In genomic region chr9:132857031-132857430, GRCh38 we compare ENCODE assay signal across 10 cellular contexts. TPM values are rescaled to one million over a fixed set of nuclear protein-coding genes. Genes with fewer than 3 reads are reported as not detected.
DNase-seq lines count a peak whose midpoint lies in the region; FAIRE-seq and TF ChIP-seq lines count a peak whose summit lies in the region.
"Had no signal": no experiment of that assay in that cellular context is flagged by ENCODE, and none has a peak within 500 bp of the region (broad histone marks: within the 10 kb centered on the region; RNA-seq: fewer than 3 reads in every experiment).

No MANE protein-coding gene starts in this region.

- no peak for TF ChIP-seq POLR2A in H1 (IDR thresholded peaks at IDR 0.05; ENCODE audit: control extremely low read depth in 1 of 2, low read depth in 2 of 2, low read length in 2 of 2)
- TF ChIP-seq POLR2A in tibial nerve (IDR thresholded peaks at IDR 0.05) = no peak

- H2AFZ ChIP-seq in H1 (ENCODE audit: low read length) = no peak overlapping the region

- TF ChIP-seq RAD21 in H1 (IDR thresholded peaks at IDR 0.05 in 1 of 2, conservative IDR thresholded peaks at IDR 0.05 in 1 of 2; ENCODE audit: low read depth in 2 of 2, low read length in 2 of 2) = no peak

- H4K20me1 ChIP-seq in H1 (replicated peaks in 1 of 2; ENCODE audit: control insufficient read depth in 1 of 2, insufficient read depth in 2 of 2, low read length in 2 of 2) = no peaks in the 10 kb centered on the region

- no peak overlapping the region for H4K91ac ChIP-seq in H1 (replicated peaks; ENCODE audit: insufficient read length, low read length)

- H3K23me2 ChIP-seq in H1 (ENCODE audit: low read depth, low read length) = no peaks in the 10 kb centered on the region

- H3K23ac ChIP-seq in H1 (ENCODE audit: insufficient read length) = no peak overlapping the region

- no peak overlapping the region for H2BK15ac ChIP-seq in H1 (ENCODE audit: low read length)

- no peaks in the 10 kb centered on the region for H3K79me1 ChIP-seq in H1 (ENCODE audit: low read depth, low read length)

- no peak overlapping the region for H4K8ac ChIP-seq in H1 (ENCODE audit: extremely low read depth, insufficient read depth, low read length)

- no peak overlapping the region for H2BK12ac ChIP-seq in H1 (ENCODE audit: low read depth, low read length)

- no peak overlapping the region for H3K9ac ChIP-seq in H1 (replicated peaks in 1 of 4; ENCODE audit: extremely low read depth in 1 of 4, low read depth in 3 of 4, low read length in 3 of 4)

- H3K4me1 ChIP-seq in H1 (replicated peaks in 1 of 4; ENCODE audit: control insufficient read depth in 3 of 4, insufficient read depth in 4 of 4, low read length in 3 of 4) = peaks cover 0 to 20% (median 9%) of the 10 kb centered on the region in 4 experiments; a peak in 6 of 7 replicates
- H3K4me1 ChIP-seq in tibial nerve = peaks cover 0 to 12% (median 0%) of the 10 kb centered on the region in 4 donors

- no peak overlapping the region for H3K4ac ChIP-seq in H1 (replicated peaks; ENCODE audit: insufficient read length, low read depth, low read length)

- POLR2A ChIA-PET in H1 (lab: Charles Lee; ENCODE audit: partially characterized antibody) = interaction anchor here (1.4 kb wide), 1 partner anchor 18 kb away, joined by 5 read pairs; no protein-coding TSS in a partner anchor

- FAIRE-seq in H1 (lab: Jason Lieb, UNC) = no peak

- H2BK5ac ChIP-seq in H1 (ENCODE audit: low read depth, low read length) = no peak overlapping the region

- TF ChIP-seq EP300 in H1 (IDR thresholded peaks at IDR 0.05; ENCODE audit: borderline replicate concordance in 1 of 2, low read depth in 2 of 2, low read length in 2 of 2) = no peak
- peak in 1 of 2 donors; percentile 61 for TF ChIP-seq EP300 in tibial nerve (IDR thresholded peaks at IDR 0.05)

- no peak overlapping the region for H4K5ac ChIP-seq in H1 (ENCODE audit: insufficient read length, low read depth, low read length)

- DNase-seq in H7 (peak; percentile 60), H1 (ENCODE audit: low read depth in 1 of 2, low spot score in 2 of 2) (no peak), midbrain (lab: John Stamatoyannopoulos, UW) (peak; percentile 33), tibial nerve (ENCODE audit: low spot score in 2 of 2) (peak; percentile 23 to 88), COR-L47 (lab: John Stamatoyannopoulos, UW) (no peak), dermis blood vessel endothelial cell (no peak), NCI-H774 (lab: John Stamatoyannopoulos, UW) (no peak)
- DNase-seq: activated T-cell treated with anti-CD3 and anti-CD28 coated beads, Interleukin-2, amount 50 U/mL, for 24 hours; SIG-M5 had no signal

- CTCF ChIA-PET in H1 (lab: Charles Lee; ENCODE audit: partially characterized antibody) = interaction anchor here (0.8 to 2.4 kb wide), 7 partner anchors 8 to 45 kb away, joined by 3 to 15 read pairs (median 3); no protein-coding TSS in a partner anchor

- no peaks in the 10 kb centered on the region for H3K9me3 ChIP-seq in H1 (ENCODE audit: insufficient read depth in 2 of 2, low read depth in 1 of 2, low read length in 1 of 2)
- no peaks in the 10 kb centered on the region for H3K9me3 ChIP-seq in tibial nerve

- H3K14ac ChIP-seq in H1 (ENCODE audit: insufficient read length) = no peak overlapping the region

- no peak overlapping the region for H3K4me2 ChIP-seq in H1 (ENCODE audit: insufficient read depth in 1 of 2, low read depth in 2 of 2, low read length in 2 of 2)

- H3K56ac ChIP-seq in H1 (replicated peaks; ENCODE audit: insufficient read length, low read depth, low read length) = no peak overlapping the region

- no peak overlapping the region for H3K18ac ChIP-seq in H1 (ENCODE audit: extremely low read depth, low read length)

- WGBS in H1 (ENCODE audit: extremely low coverage in 1 of 2, insufficient coverage in 1 of 2, insufficient read length in 1 of 2, insufficient replicate concordance in 2 of 2, low coverage in 1 of 2, low lambda C conversion rate in 2 of 2, missing lambda C conversion rate in 1 of 2), 2 experiments = 81% methylated on average over 6 of the region's 8 CpGs; no CpG with 5 or more reads in 1 of the 2 experiments
- 56 to 61% methylated on average over 8 of the region's 8 CpGs for WGBS in tibial nerve, 2 donors

- no peak overlapping the region for H3K4me3 ChIP-seq in H7 (ENCODE audit: insufficient read depth, low read depth, low read length)
- no peak overlapping the region for H3K4me3 ChIP-seq in H1 (ENCODE audit: extremely low read depth in 1 of 4, insufficient read depth in 2 of 4, low read depth in 3 of 4, low read length in 4 of 4)
- no peak overlapping the region for H3K4me3 ChIP-seq in tibial nerve

- no peak overlapping the region for H2BK20ac ChIP-seq in H1 (ENCODE audit: low read length)

- H3K36me3 ChIP-seq in H7 (replicated peaks; ENCODE audit: control insufficient read depth, insufficient read depth, low read length) (no peaks in the 10 kb centered on the region), H1 (ENCODE audit: control insufficient read depth in 2 of 4, insufficient read depth in 4 of 4, low read length in 3 of 4) (no peaks in the 10 kb centered on the region), tibial nerve (peaks cover 0 to 7% (median 0%) of the 10 kb centered on the region in 3 donors)

- no peak overlapping the region for H2AK5ac ChIP-seq in H1 (ENCODE audit: low read depth, low read length)

- no peaks in the 10 kb centered on the region for H3K79me2 ChIP-seq in H1 (ENCODE audit: control insufficient read depth in 1 of 2, insufficient read depth in 2 of 2, low read length in 2 of 2)

- H2BK120ac ChIP-seq in H1 (replicated peaks; ENCODE audit: low read depth, low read length) = no peak overlapping the region

- TF ChIP-seq CTCF in H1 (IDR thresholded peaks at IDR 0.05; ENCODE audit: control extremely low read depth in 1 of 3, insufficient read depth in 1 of 3, low read depth in 1 of 3, low read length in 3 of 3) (no peak), tibial nerve (IDR thresholded peaks at IDR 0.05) (no peak)

- H3K27ac ChIP-seq in H1 (ENCODE audit: low read depth, low read length) = no peak overlapping the region
- peak overlapping the region in 1 of 4 donors; percentile 34 for H3K27ac ChIP-seq in tibial nerve
- H3K27ac ChIP-seq: VCaP had no signal

- H3K27me3 ChIP-seq in H7 (ENCODE audit: control insufficient read depth, insufficient read depth, low read length) = no peaks in the 10 kb centered on the region
- H3K27me3 ChIP-seq in H1 (replicated peaks in 1 of 4; ENCODE audit: control insufficient read depth in 3 of 4, extremely low read depth in 1 of 4, insufficient read depth in 3 of 4, low read length in 3 of 4) = no peaks in the 10 kb centered on the region; a peak in 2 of 7 replicates
- H3K27me3 ChIP-seq in tibial nerve = no peaks in the 10 kb centered on the region

RNA-seq across cellular contexts. Expression of gene AK8, which starts 21.1 kb away (rescaled TPM):
- total RNA-seq in H7 (2014; rRNA removed; shearing (Covaris generic)) = 0.24 and 0.37 TPM in 2 replicates
- total RNA-seq in H1 (2021; fragmentation: NEBNext Ultra II Directional; extraction: Animal tissue kit (Norgen Biotek cat#: 25700)) = 0.48 and 0.52 TPM in 2 replicates
- polyA plus RNA-seq in H1 (2011; rRNA removed) = 0.35 and 0.39 TPM in 2 replicates
- 0.43 TPM for polyA plus RNA-seq in H1 (2011; cell fraction: cytosol; rRNA removed)
- polyA plus RNA-seq in H1 (2011; cell fraction: nucleus; rRNA removed) = 1.0 TPM
- 0.22 to 1.1 TPM (median 0.68 TPM) in 4 replicates for polyA plus RNA-seq in H1 (2012, experiment 1 of 2)
- polyA plus RNA-seq in H1 (2012, experiment 2 of 2) = 1.4 TPM
- polyA plus RNA-seq in H1 (2013, experiment 1 of 2) = 0.26 TPM
- 0.22 TPM for polyA plus RNA-seq in H1 (2013, experiment 2 of 2)
- 0.63 and 1.3 TPM in 2 replicates for polyA minus RNA-seq in H1 (2011; rRNA and poly(A)+ RNA removed)
- polyA minus RNA-seq in H1 (2011; cell fraction: cytosol; rRNA and poly(A)+ RNA removed) = not detected
- polyA minus RNA-seq in H1 (2011; cell fraction: nucleus; rRNA and poly(A)+ RNA removed) = 1.9 TPM
- total RNA-seq in tibial nerve = 1 to 10 TPM in 2 of 4 donors, under 1 TPM in 2; 0.30 to 4.3 (median 1.7) TPM
- 0.09 TPM in 1 of 2 replicates, not detected in the other for total RNA-seq in dermis blood vessel endothelial cell

RNA-seq across cellular contexts. Expression of gene SPACA9, which starts 21.7 kb away (rescaled TPM):
- 0.67 and 0.80 TPM in 2 replicates for total RNA-seq in H7 (2014; rRNA removed; shearing (Covaris generic))
- total RNA-seq in H1 (2021; fragmentation: NEBNext Ultra II Directional; extraction: Animal tissue kit (Norgen Biotek cat#: 25700)) = 0.29 and 0.63 TPM in 2 replicates
- polyA plus RNA-seq in H1 (2011; rRNA removed) = 1.3 and 1.4 TPM in 2 replicates
- polyA plus RNA-seq in H1 (2011; cell fraction: cytosol; rRNA removed) = 1.2 TPM
- polyA plus RNA-seq in H1 (2011; cell fraction: nucleus; rRNA removed) = 2.3 TPM
- polyA plus RNA-seq in H1 (2012, experiment 1 of 2) = 0.72 to 1.4 TPM (median 1.2 TPM) in 4 replicates
- polyA plus RNA-seq in H1 (2012, experiment 2 of 2) = 0.72 TPM
- polyA plus RNA-seq in H1 (2013, experiment 1 of 2) = 0.83 TPM
- 1.1 TPM for polyA plus RNA-seq in H1 (2013, experiment 2 of 2)
- polyA minus RNA-seq in H1 (2011; rRNA and poly(A)+ RNA removed) = 1.2 and 1.5 TPM in 2 replicates
- polyA minus RNA-seq in H1 (2011; cell fraction: cytosol; rRNA and poly(A)+ RNA removed) = 0.81 TPM
- 0.40 TPM for polyA minus RNA-seq in H1 (2011; cell fraction: nucleus; rRNA and poly(A)+ RNA removed)
- 1 to 10 TPM; 4.2 to 5.9 (median 5.3) TPM for total RNA-seq in tibial nerve
- 1.3 and 1.4 TPM in 2 replicates for total RNA-seq in dermis blood vessel endothelial cell

Comparison
In these comparisons a context has a peak if more than half of its experiments do, and no peak if none do; other contexts are left out.
1. DNase-seq: peak in H7 (single experiment), midbrain (single experiment) and tibial nerve (2 of 2); none in H1 (0 of 2), COR-L47 (single experiment), dermis blood vessel endothelial cell (single experiment) and NCI-H774 (single experiment).